In the genomic region with DNA sequence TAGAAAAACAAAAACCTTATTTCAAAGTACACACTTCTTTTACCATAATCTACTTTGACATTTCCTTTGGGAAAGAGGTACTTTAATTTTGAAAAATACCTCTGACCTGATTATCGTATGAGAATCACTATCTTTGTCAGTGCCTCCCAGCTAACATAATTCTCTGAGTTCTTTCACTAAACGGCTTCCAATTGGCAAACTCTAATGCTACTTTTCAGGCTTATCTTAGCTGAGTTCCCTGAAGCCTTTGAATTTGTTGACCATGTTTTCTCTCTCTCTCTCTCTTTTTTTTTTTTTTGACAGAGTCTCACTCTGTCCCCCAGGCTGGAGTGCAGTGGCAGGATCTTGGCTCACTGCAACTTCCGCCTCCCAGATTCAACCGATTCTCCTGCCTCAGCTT, we compare ENCODE assay signal across 35 cellular contexts.
"Had no signal": no experiment of that assay in that cellular context is flagged by ENCODE, and none has a peak within 500 bp of the region (broad histone marks: within the 10 kb centered on the region; RNA-seq: fewer than 3 reads in every experiment).

No MANE protein-coding gene starts in this region.

- H3K27me3 Mint-ChIP-seq: activated naive CD8-positive, alpha-beta T cell treated with anti-CD3 and anti-CD28 coated beads, Interleukin-2, amount 50 U/mL, for 24 hours had no signal

- H3K27me3 ChIP-seq: adrenal gland, body of pancreas, dorsolateral prefrontal cortex, esophagus muscularis mucosa, gastrocnemius medialis had no signal

- H3K36me3 Mint-ChIP-seq: activated naive CD4-positive, alpha-beta T cell treated with anti-CD3 and anti-CD28 coated beads, Interleukin-2, amount 50 U/mL, for 24 hours; activated naive CD8-positive, alpha-beta T cell treated with anti-CD3 and anti-CD28 coated beads for 36 hours; T-cell had no signal

- ATAC-seq: activated CD4-positive, CD25-positive, alpha-beta regulatory T cell treated with anti-CD3 and anti-CD28 coated beads, Interleukin-2, amount 50 U/mL, for 24 hours; activated CD8-positive, alpha-beta T cell treated with anti-CD3 and anti-CD28 coated beads for 36 hours; activated naive CD8-positive, alpha-beta T cell treated with anti-CD3 and anti-CD28 coated beads, Interleukin-2, amount 50 U/mL, for 24 hours; body of pancreas; foreskin keratinocyte; gastrocnemius medialis; T-cell had no signal

- DNase-seq: activated B cell treated with CpG ODN at 0.5 μM for 24 hours; activated CD4-positive, alpha-beta T cell treated with anti-CD3 and anti-CD28 coated beads for 48 hours; activated CD4-positive, alpha-beta T cell treated with anti-CD3 and anti-CD28 coated beads, Interleukin-2, amount 50 U/mL, for 1 hour; activated CD4-positive, alpha-beta T cell treated with anti-CD3 and anti-CD28 coated beads, Interleukin-2, amount 50 U/mL, for 48 hours; activated CD8-positive, alpha-beta memory T cell treated with anti-CD3 and anti-CD28 coated beads for 24 hours; activated CD8-positive, alpha-beta memory T cell treated with anti-CD3 and anti-CD28 coated beads, Interleukin-2, amount 50 U/mL, for 4 hours; activated CD8-positive, alpha-beta T cell treated with anti-CD3 and anti-CD28 coated beads for 36 hours; activated effector memory CD4-positive, alpha-beta T cell treated with anti-CD3 and anti-CD28 coated beads, Interleukin-2, amount 50 U/mL, for 16 hours; activated naive CD4-positive, alpha-beta T cell treated with anti-CD3 and anti-CD28 coated beads for 36 hours; activated naive CD8-positive, alpha-beta T cell treated with anti-CD3 and anti-CD28 coated beads for 36 hours; activated naive CD8-positive, alpha-beta T cell treated with anti-CD3 and anti-CD28 coated beads, Interleukin-2, amount 50 U/mL, for 24 hours; activated T-cell treated with anti-CD3 and anti-CD28 coated beads, Interleukin-2, amount 50 U/mL, for 1 hour; activated T-cell treated with anti-CD3 and anti-CD28 coated beads, Interleukin-2, amount 50 U/mL, for 48 hours; adrenal gland; amygdala; aorta; body of pancreas; caudate nucleus; dorsolateral prefrontal cortex; effector memory CD4-positive, alpha-beta T cell; erythroblast; foreskin keratinocyte; gastrocnemius medialis; glutamatergic neuron; SW 1271; T-cell; T1000; WERI-Rb-1 had no signal

- H3K4me1 ChIP-seq: adrenal gland, body of pancreas, esophagus muscularis mucosa, foreskin keratinocyte, gastrocnemius medialis had no signal

- H3K36me3 ChIP-seq: adrenal gland, esophagus muscularis mucosa, gastrocnemius medialis, WERI-Rb-1 had no signal

- H3K9me3 ChIP-seq: adrenal gland, body of pancreas, esophagus muscularis mucosa, gastrocnemius medialis had no signal

- H3K4me3 ChIP-seq: adrenal gland, body of pancreas, dorsolateral prefrontal cortex, esophagus muscularis mucosa, gastrocnemius medialis had no signal

- H3K27ac ChIP-seq: adrenal gland, body of pancreas, dorsolateral prefrontal cortex, esophagus muscularis mucosa, foreskin keratinocyte, gastrocnemius medialis, WERI-Rb-1 had no signal

- H3K4me3 Mint-ChIP-seq: activated B cell treated with CpG ODN at 0.5 μM for 24 hours; activated CD8-positive, alpha-beta T cell treated with anti-CD3 and anti-CD28 coated beads for 36 hours; activated naive CD4-positive, alpha-beta T cell treated with anti-CD3 and anti-CD28 coated beads for 36 hours; activated naive CD4-positive, alpha-beta T cell treated with anti-CD3 and anti-CD28 coated beads, Interleukin-2, amount 50 U/mL, for 24 hours; activated naive CD8-positive, alpha-beta T cell treated with anti-CD3 and anti-CD28 coated beads for 36 hours; activated naive CD8-positive, alpha-beta T cell treated with anti-CD3 and anti-CD28 coated beads, Interleukin-2, amount 50 U/mL, for 24 hours; activated T-helper 1 cell treated with anti-CD3 and anti-CD28 coated beads, Interleukin-12 subunit alpha, Interleukin-12 subunit beta, Interleukin-2, Interleukin-4 antibody, amounts not matched to agents 30 ng/mL and 10 ng/mL and 1 ng/mL, durations not matched to agents 14 hours and 24 hours and 36 hours; T-cell; T-helper 1 cell treated with Interleukin-12 subunit alpha and Interleukin-12 subunit beta and Interleukin-4 antibody, amounts not matched to agents 30 μg/mL and 1 μg/mL, for 36 hours; T-helper 2 cell treated with Interferon-gamma antibody and Interleukin-4, amounts not matched to agents 5 μg/mL and 100 μg/mL, for 36 hours had no signal

- H3K27ac Mint-ChIP-seq: activated B cell treated with CpG ODN at 0.5 μM for 24 hours; activated CD8-positive, alpha-beta T cell treated with anti-CD3 and anti-CD28 coated beads for 36 hours; activated naive CD4-positive, alpha-beta T cell treated with anti-CD3 and anti-CD28 coated beads for 36 hours; activated naive CD4-positive, alpha-beta T cell treated with anti-CD3 and anti-CD28 coated beads, Interleukin-2, amount 50 U/mL, for 24 hours; activated naive CD8-positive, alpha-beta T cell treated with anti-CD3 and anti-CD28 coated beads for 36 hours; activated naive CD8-positive, alpha-beta T cell treated with anti-CD3 and anti-CD28 coated beads, Interleukin-2, amount 50 U/mL, for 24 hours; activated T-helper 1 cell treated with anti-CD3 and anti-CD28 coated beads, Interleukin-12 subunit alpha, Interleukin-12 subunit beta, Interleukin-2, Interleukin-4 antibody, amounts not matched to agents 30 ng/mL and 10 ng/mL and 1 ng/mL, durations not matched to agents 14 hours and 24 hours and 36 hours; activated T-helper 2 cell treated with anti-CD3 and anti-CD28 coated beads, Interferon-gamma antibody, Interleukin-2, Interleukin-4, amounts not matched to agents 10 μg/mL and 5 μg/mL and 100 μg/mL, durations not matched to agents 14 hours and 24 hours and 36 hours; T-cell; T-helper 1 cell treated with Interleukin-12 subunit alpha and Interleukin-12 subunit beta and Interleukin-4 antibody, amounts not matched to agents 30 μg/mL and 1 μg/mL, for 36 hours; T-helper 2 cell treated with Interferon-gamma antibody and Interleukin-4, amounts not matched to agents 5 μg/mL and 100 μg/mL, for 36 hours had no signal

- H3K4me1 Mint-ChIP-seq: activated B cell treated with CpG ODN at 0.5 μM for 24 hours; activated naive CD4-positive, alpha-beta T cell treated with anti-CD3 and anti-CD28 coated beads, Interleukin-2, amount 50 U/mL, for 24 hours; activated naive CD8-positive, alpha-beta T cell treated with anti-CD3 and anti-CD28 coated beads for 36 hours; activated naive CD8-positive, alpha-beta T cell treated with anti-CD3 and anti-CD28 coated beads, Interleukin-2, amount 50 U/mL, for 24 hours; T-cell had no signal

- H3K9me3 Mint-ChIP-seq: activated B cell treated with CpG ODN at 0.5 μM for 24 hours; activated CD8-positive, alpha-beta T cell treated with anti-CD3 and anti-CD28 coated beads for 36 hours; activated naive CD4-positive, alpha-beta T cell treated with anti-CD3 and anti-CD28 coated beads for 36 hours; activated naive CD4-positive, alpha-beta T cell treated with anti-CD3 and anti-CD28 coated beads, Interleukin-2, amount 50 U/mL, for 24 hours; activated naive CD8-positive, alpha-beta T cell treated with anti-CD3 and anti-CD28 coated beads for 36 hours; activated naive CD8-positive, alpha-beta T cell treated with anti-CD3 and anti-CD28 coated beads, Interleukin-2, amount 50 U/mL, for 24 hours; activated T-helper 1 cell treated with anti-CD3 and anti-CD28 coated beads, Interleukin-12 subunit alpha, Interleukin-12 subunit beta, Interleukin-2, Interleukin-4 antibody, amounts not matched to agents 30 ng/mL and 10 ng/mL and 1 ng/mL, durations not matched to agents 14 hours and 24 hours and 36 hours; activated T-helper 2 cell treated with anti-CD3 and anti-CD28 coated beads, Interferon-gamma antibody, Interleukin-2, Interleukin-4, amounts not matched to agents 10 μg/mL and 5 μg/mL and 100 μg/mL, durations not matched to agents 14 hours and 24 hours and 36 hours; T-cell; T-helper 1 cell treated with Interleukin-12 subunit alpha and Interleukin-12 subunit beta and Interleukin-4 antibody, amounts not matched to agents 30 μg/mL and 1 μg/mL, for 36 hours; T-helper 2 cell treated with Interferon-gamma antibody and Interleukin-4, amounts not matched to agents 5 μg/mL and 100 μg/mL, for 36 hours had no signal
